Comparison of ENCODE assay signal across 1 cellular context in the genomic region with DNA sequence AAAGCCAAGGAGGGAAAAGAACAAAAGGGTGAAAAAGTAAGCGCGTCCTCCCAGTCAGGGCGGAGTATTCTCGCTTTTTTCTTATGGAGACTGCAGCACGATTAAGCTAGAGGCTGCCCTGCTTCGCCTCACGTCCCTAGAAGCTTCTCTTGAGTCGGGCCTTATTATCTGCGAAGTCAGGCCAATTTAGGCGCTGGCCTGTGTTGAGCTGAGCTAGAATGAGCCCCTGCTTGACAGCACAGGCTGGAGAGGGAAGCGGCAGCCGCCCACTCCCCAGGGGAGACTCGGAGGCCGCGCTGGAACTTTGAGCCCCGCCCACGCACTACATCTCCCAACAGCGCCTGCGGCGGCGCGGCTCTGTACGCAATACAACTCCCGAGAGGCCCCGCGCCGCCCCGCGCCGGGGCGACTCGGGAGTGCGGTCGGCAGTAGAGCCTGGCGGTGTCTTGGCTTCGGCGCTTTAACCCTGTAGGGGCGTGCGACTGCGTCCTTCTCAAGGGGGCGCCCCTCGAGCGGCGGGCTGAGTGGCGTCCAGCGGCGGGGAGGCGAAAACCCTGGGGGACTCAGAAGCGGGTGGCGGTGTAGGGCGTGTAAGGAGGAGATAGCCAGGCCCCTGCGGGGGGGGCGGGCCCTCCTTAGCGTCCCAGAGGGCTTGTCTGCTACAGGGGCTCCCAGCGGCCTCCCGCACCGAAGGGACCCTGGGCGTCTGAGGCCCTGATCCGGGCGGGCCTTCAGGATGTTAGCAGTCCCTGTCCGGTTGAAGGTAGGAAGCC.
A peak's percentile ranks its signal among the peaks of the same experiment; 100 is the strongest.
TF ChIP-seq lines count a peak whose summit lies in the region.

No MANE protein-coding gene starts in this region.

TF ChIP-seq in SK-N-SH, 30 proteins besides CTCF, POLR2A, EP300 and RAD21:
- TF ChIP-seq, protein P1, sequence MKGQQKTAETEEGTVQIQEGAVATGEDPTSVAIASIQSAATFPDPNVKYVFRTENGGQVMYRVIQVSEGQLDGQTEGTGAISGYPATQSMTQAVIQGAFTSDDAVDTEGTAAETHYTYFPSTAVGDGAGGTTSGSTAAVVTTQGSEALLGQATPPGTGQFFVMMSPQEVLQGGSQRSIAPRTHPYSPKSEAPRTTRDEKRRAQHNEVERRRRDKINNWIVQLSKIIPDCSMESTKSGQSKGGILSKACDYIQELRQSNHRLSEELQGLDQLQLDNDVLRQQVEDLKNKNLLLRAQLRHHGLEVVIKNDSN (IDR thresholded peaks at IDR 0.05; ENCODE audit: borderline replicate concordance, low read depth), result no peak
- TF ChIP-seq MXI1 (IDR thresholded peaks at IDR 0.05; ENCODE audit: low read depth, low read length) (0 out of 2 replicates have a peak, but pooled peaks have one; percentile 40), SMC3 (IDR thresholded peaks at IDR 0.05; ENCODE audit: low read depth, low read length) (no peak), FOXJ3 (CRISPR knock-in tag; IDR thresholded peaks at IDR 0.05) (no peak), YY1 (IDR thresholded peaks at IDR 0.05; ENCODE audit: low read depth) (no peak; the same call in 1 of the 2 replicates), SIN3A (IDR thresholded peaks at IDR 0.05; ENCODE audit: borderline replicate concordance, low read depth, low read length) (0 out of 2 replicates have a peak, but pooled peaks have one; percentile 69), POLR2AphosphoS5 (IDR thresholded peaks at IDR 0.05; ENCODE audit: low read depth, low read length) (peak; percentile 73), FOXM1 (IDR thresholded peaks at IDR 0.05; ENCODE audit: low read depth) (no peak), TCF12 (IDR thresholded peaks at IDR 0.05) (no peak), NFIC (IDR thresholded peaks at IDR 0.05; ENCODE audit: borderline replicate concordance) (no peak), EZH2phosphoT487 (IDR thresholded peaks at IDR 0.05; ENCODE audit: borderline replicate concordance, low read depth) (no peak), GABPA (IDR thresholded peaks at IDR 0.05; ENCODE audit: low read depth) (peak; percentile 6; the same call in 1 of the 2 replicates), ELF1 (IDR thresholded peaks at IDR 0.05) (no peak), MEF2A (IDR thresholded peaks at IDR 0.05; ENCODE audit: borderline replicate concordance, low read depth) (no peak), CHD2 (IDR thresholded peaks at IDR 0.05; ENCODE audit: low read length, partially characterized antibody) (peak; percentile 14), GATA2 (CRISPR knock-in tag; IDR thresholded peaks at IDR 0.05) (no peak), JUND (IDR thresholded peaks at IDR 0.05) (no peak), RFX5 (IDR thresholded peaks at IDR 0.05; ENCODE audit: low read length) (no peak), TAF1 (IDR thresholded peaks at IDR 0.05; ENCODE audit: borderline replicate concordance, low read depth, low read length) (peak; percentile 93), NRF1 (IDR thresholded peaks at IDR 0.05; ENCODE audit: low read depth, low read length) (peak; percentile 57), RCOR1 (IDR thresholded peaks at IDR 0.05; ENCODE audit: low read length) (no peak), TEAD4 (IDR thresholded peaks at IDR 0.05; ENCODE audit: borderline replicate concordance, insufficient read depth) (no peak), FOSL2 (IDR thresholded peaks at IDR 0.05; ENCODE audit: borderline replicate concordance, low read depth) (no peak), RXRA (IDR thresholded peaks at IDR 0.05; ENCODE audit: borderline replicate concordance, low read depth) (no peak)
- TF ChIP-seq, protein P2, sequence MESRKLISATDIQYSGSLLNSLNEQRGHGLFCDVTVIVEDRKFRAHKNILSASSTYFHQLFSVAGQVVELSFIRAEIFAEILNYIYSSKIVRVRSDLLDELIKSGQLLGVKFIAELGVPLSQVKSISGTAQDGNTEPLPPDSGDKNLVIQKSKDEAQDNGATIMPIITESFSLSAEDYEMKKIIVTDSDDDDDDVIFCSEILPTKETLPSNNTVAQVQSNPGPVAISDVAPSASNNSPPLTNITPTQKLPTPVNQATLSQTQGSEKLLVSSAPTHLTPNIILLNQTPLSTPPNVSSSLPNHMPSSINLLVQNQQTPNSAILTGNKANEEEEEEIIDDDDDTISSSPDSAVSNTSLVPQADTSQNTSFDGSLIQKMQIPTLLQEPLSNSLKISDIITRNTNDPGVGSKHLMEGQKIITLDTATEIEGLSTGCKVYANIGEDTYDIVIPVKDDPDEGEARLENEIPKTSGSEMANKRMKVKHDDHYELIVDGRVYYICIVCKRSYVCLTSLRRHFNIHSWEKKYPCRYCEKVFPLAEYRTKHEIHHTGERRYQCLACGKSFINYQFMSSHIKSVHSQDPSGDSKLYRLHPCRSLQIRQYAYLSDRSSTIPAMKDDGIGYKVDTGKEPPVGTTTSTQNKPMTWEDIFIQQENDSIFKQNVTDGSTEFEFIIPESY (IDR thresholded peaks at IDR 0.05; ENCODE audit: borderline replicate concordance, low read depth), result no peak
- TF ChIP-seq, protein P3, sequence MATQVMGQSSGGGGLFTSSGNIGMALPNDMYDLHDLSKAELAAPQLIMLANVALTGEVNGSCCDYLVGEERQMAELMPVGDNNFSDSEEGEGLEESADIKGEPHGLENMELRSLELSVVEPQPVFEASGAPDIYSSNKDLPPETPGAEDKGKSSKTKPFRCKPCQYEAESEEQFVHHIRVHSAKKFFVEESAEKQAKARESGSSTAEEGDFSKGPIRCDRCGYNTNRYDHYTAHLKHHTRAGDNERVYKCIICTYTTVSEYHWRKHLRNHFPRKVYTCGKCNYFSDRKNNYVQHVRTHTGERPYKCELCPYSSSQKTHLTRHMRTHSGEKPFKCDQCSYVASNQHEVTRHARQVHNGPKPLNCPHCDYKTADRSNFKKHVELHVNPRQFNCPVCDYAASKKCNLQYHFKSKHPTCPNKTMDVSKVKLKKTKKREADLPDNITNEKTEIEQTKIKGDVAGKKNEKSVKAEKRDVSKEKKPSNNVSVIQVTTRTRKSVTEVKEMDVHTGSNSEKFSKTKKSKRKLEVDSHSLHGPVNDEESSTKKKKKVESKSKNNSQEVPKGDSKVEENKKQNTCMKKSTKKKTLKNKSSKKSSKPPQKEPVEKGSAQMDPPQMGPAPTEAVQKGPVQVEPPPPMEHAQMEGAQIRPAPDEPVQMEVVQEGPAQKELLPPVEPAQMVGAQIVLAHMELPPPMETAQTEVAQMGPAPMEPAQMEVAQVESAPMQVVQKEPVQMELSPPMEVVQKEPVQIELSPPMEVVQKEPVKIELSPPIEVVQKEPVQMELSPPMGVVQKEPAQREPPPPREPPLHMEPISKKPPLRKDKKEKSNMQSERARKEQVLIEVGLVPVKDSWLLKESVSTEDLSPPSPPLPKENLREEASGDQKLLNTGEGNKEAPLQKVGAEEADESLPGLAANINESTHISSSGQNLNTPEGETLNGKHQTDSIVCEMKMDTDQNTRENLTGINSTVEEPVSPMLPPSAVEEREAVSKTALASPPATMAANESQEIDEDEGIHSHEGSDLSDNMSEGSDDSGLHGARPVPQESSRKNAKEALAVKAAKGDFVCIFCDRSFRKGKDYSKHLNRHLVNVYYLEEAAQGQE (IDR thresholded peaks at IDR 0.05; ENCODE audit: low read depth, low read length), result no peak
- TF ChIP-seq, protein P4, sequence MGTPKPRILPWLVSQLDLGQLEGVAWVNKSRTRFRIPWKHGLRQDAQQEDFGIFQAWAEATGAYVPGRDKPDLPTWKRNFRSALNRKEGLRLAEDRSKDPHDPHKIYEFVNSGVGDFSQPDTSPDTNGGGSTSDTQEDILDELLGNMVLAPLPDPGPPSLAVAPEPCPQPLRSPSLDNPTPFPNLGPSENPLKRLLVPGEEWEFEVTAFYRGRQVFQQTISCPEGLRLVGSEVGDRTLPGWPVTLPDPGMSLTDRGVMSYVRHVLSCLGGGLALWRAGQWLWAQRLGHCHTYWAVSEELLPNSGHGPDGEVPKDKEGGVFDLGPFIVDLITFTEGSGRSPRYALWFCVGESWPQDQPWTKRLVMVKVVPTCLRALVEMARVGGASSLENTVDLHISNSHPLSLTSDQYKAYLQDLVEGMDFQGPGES (IDR thresholded peaks at IDR 0.05; ENCODE audit: low read depth, low read length), result no peak
- TF ChIP-seq, protein P5, sequence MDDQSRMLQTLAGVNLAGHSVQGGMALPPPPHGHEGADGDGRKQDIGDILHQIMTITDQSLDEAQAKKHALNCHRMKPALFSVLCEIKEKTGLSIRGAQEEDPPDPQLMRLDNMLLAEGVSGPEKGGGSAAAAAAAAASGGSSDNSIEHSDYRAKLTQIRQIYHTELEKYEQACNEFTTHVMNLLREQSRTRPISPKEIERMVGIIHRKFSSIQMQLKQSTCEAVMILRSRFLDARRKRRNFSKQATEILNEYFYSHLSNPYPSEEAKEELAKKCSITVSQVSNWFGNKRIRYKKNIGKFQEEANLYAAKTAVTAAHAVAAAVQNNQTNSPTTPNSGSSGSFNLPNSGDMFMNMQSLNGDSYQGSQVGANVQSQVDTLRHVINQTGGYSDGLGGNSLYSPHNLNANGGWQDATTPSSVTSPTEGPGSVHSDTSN (IDR thresholded peaks at IDR 0.05), result no peak
- TF ChIP-seq, protein P6, sequence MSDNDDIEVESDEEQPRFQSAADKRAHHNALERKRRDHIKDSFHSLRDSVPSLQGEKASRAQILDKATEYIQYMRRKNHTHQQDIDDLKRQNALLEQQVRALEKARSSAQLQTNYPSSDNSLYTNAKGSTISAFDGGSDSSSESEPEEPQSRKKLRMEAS (IDR thresholded peaks at IDR 0.05; ENCODE audit: low read depth), result 0 out of 2 replicates have a peak, but pooled peaks have one; percentile 22
- TF ChIP-seq, protein P7, sequence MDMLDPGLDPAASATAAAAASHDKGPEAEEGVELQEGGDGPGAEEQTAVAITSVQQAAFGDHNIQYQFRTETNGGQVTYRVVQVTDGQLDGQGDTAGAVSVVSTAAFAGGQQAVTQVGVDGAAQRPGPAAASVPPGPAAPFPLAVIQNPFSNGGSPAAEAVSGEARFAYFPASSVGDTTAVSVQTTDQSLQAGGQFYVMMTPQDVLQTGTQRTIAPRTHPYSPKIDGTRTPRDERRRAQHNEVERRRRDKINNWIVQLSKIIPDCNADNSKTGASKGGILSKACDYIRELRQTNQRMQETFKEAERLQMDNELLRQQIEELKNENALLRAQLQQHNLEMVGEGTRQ (IDR thresholded peaks at IDR 0.05; ENCODE audit: borderline replicate concordance, low read depth, low read length), result no peak
